8 cellular contexts compared by ENCODE assay signal in genomic region chr22:36986242-36986821, GRCh38. TPM values are rescaled to one million over a fixed set of nuclear protein-coding genes. Genes with fewer than 3 reads are reported as not detected.
DNase-seq lines count a peak whose midpoint lies in the region; ATAC-seq, FAIRE-seq and TF ChIP-seq lines count a peak whose summit lies in the region.

No MANE protein-coding gene starts in this region.

- no peak overlapping the region for H2AK5ac ChIP-seq in mesenchymal stem cell (ENCODE audit: low read length, severe bottlenecking)

- POLR2A ChIA-PET in PC-3 (lab: Charles Lee; ENCODE audit: unreplicated experiment), result no interaction called here

- H2BK15ac ChIP-seq in mesenchymal stem cell (ENCODE audit: low read depth, poor library complexity, severe bottlenecking), result no peak overlapping the region

- intact Hi-C loops in PC-3 (cut with micrococcal nuclease), result loop anchor here (1.0 to 2.0 kb wide), 2 partner anchors 58 to 212 kb away; no protein-coding TSS in a partner anchor
- intact Hi-C loops in ovary (cut with DNase I), result no loop called here
- intact Hi-C loops in head of caudate nucleus (cut with DNase I), result no loop called here

- H3K27me3 ChIP-seq in PC-3 (ENCODE audit: low read length), result peaks cover 16% of the 10 kb centered on the region
- H3K27me3 ChIP-seq in ovary, result no peaks in the 10 kb centered on the region
- H3K27me3 ChIP-seq in mesenchymal stem cell (ENCODE audit: control insufficient read depth in 1 of 2, insufficient read depth in 1 of 2, low read length in 2 of 2), result peaks cover 41 to 49% of the 10 kb centered on the region in 2 experiments

- no peak overlapping the region for H3K18ac ChIP-seq in mesenchymal stem cell (ENCODE audit: low read depth in 1 of 2, low read length in 2 of 2)

- H3K27ac ChIP-seq in PC-3 (ENCODE audit: low read length) (no peak overlapping the region), ovary (no peak overlapping the region), mesenchymal stem cell (ENCODE audit: low read length, poor library complexity, severe bottlenecking) (no peak overlapping the region)

- TF ChIP-seq CTCF in PC-3 (conservative IDR thresholded peaks at IDR 0.05; ENCODE audit: low read depth, low read length) (peak; percentile 86), choroid plexus epithelial cell (conservative IDR thresholded peaks at IDR 0.05; ENCODE audit: low read depth, low read length) (peak; percentile 72), ovary (IDR thresholded peaks at IDR 0.05) (peak in 1 of 3 donors; percentile 17)

- H4K8ac ChIP-seq in mesenchymal stem cell (ENCODE audit: low read length), result no peak overlapping the region

- H2AFZ ChIP-seq in PC-3 (ENCODE audit: low read length), result no peak overlapping the region
- no peak overlapping the region for H2AFZ ChIP-seq in mesenchymal stem cell (ENCODE audit: low read depth, low read length)

- no peaks in the 10 kb centered on the region for H3K79me2 ChIP-seq in PC-3 (ENCODE audit: low read length)

- 42 to 54% (median 46%) methylated on average over 8 of the region's 8 CpGs for WGBS in ovary, 3 donors
- 48% methylated on average over 7 of the region's 8 CpGs for WGBS in mesenchymal stem cell

- H3K4ac ChIP-seq in mesenchymal stem cell (ENCODE audit: low read depth in 1 of 2, low read length in 2 of 2), result no peak overlapping the region

- TF ChIP-seq POLR2A in GM12891 (IDR thresholded peaks at IDR 0.05; ENCODE audit: low read depth, low read length), result no peak
- TF ChIP-seq POLR2A in ovary (IDR thresholded peaks at IDR 0.05), result no peak

- no peak overlapping the region for H4K91ac ChIP-seq in mesenchymal stem cell (ENCODE audit: low read length)

- DNase-seq in GM12891 (ENCODE audit: insufficient read length, low spot score) (peak; percentile 33), PC-3 (peak; percentile 65), choroid plexus epithelial cell (ENCODE audit: low read depth) (no peak), ovary (no peak), head of caudate nucleus (no peak), mesenchymal stem cell (no peak)
- peak; percentile 23 for DNase-seq in stimulated activated CD4-positive, alpha-beta T cell treated with anti-CD3 and anti-CD28 coated beads, Interleukin-12 subunit alpha, Interleukin-12 subunit beta, amount 100 ng/mL, for 4 hours

- no peak overlapping the region for H2BK12ac ChIP-seq in mesenchymal stem cell (ENCODE audit: low read length in 2 of 2)

- H3F3A ChIP-seq in PC-3 (ENCODE audit: low read length, unreplicated experiment), result no peaks in the 10 kb centered on the region

- H2BK5ac ChIP-seq in mesenchymal stem cell (ENCODE audit: low read depth, low read length, poor library complexity, severe bottlenecking), result no peak overlapping the region

- no peaks in the 10 kb centered on the region for H3K79me1 ChIP-seq in mesenchymal stem cell (replicated peaks; ENCODE audit: low read length, poor library complexity, severe bottlenecking)

- H3K4me3 ChIP-seq in PC-3 (ENCODE audit: low read length) (no peak overlapping the region), choroid plexus epithelial cell (ENCODE audit: low read depth, low read length) (no peak overlapping the region), ovary (no peak overlapping the region), mesenchymal stem cell (ENCODE audit: insufficient read depth in 1 of 2, low read depth in 1 of 2, low read length in 2 of 2) (no peak overlapping the region)

- H3K4me2 ChIP-seq in PC-3 (ENCODE audit: low read length) (no peak overlapping the region), mesenchymal stem cell (ENCODE audit: low read length, poor library complexity, severe bottlenecking) (no peak overlapping the region)

- BruUV-seq in PC-3 (replicated peaks; lab: Mats Ljungman, UMichigan), result no TSS peak

- H3K9ac ChIP-seq in PC-3 (ENCODE audit: low read length), result no peak overlapping the region
- H3K9ac ChIP-seq in mesenchymal stem cell (ENCODE audit: low read length), result no peak overlapping the region

- no peak overlapping the region for H3K23ac ChIP-seq in mesenchymal stem cell (ENCODE audit: low read length in 2 of 2)

- no peaks in the 10 kb centered on the region for H3K9me3 ChIP-seq in PC-3 (ENCODE audit: low read length)
- peaks cover 0 to 4% of the 10 kb centered on the region in 2 donors for H3K9me3 ChIP-seq in ovary
- H3K9me3 ChIP-seq in mesenchymal stem cell (ENCODE audit: control insufficient read depth, low read length), result peaks cover 10% of the 10 kb centered on the region

- no peaks in the 10 kb centered on the region for H3K4me1 ChIP-seq in PC-3 (ENCODE audit: insufficient read depth, low read length)
- no peaks in the 10 kb centered on the region for H3K4me1 ChIP-seq in ovary (ENCODE audit: insufficient read depth)
- no peaks in the 10 kb centered on the region for H3K4me1 ChIP-seq in mesenchymal stem cell (ENCODE audit: control insufficient read depth, insufficient read depth, low read depth, low read length)

- H2BK120ac ChIP-seq in mesenchymal stem cell (ENCODE audit: low read depth, low read length), result no peak overlapping the region

- TF ChIP-seq EP300 in ovary (IDR thresholded peaks at IDR 0.05), result no peak

- H3K9me2 ChIP-seq in PC-3 (replicated peaks; ENCODE audit: low read length), result no peaks in the 10 kb centered on the region

- no peaks in the 10 kb centered on the region for H4K20me1 ChIP-seq in PC-3 (ENCODE audit: low read length)

- peak; percentile 23 for FAIRE-seq in GM12891 (lab: Jason Lieb, UNC)

- CTCF ChIA-PET in PC-3 (lab: Charles Lee), result no interaction called here

- H3K36me3 ChIP-seq in PC-3 (ENCODE audit: low read depth, low read length) (no peaks in the 10 kb centered on the region; the same call in 1 of the 2 replicates), ovary (no peaks in the 10 kb centered on the region), mesenchymal stem cell (ENCODE audit: control insufficient read depth in 1 of 2, insufficient read depth in 2 of 2, low read depth in 1 of 2, low read length in 2 of 2) (no peaks in the 10 kb centered on the region)

- no peak overlapping the region for H3K14ac ChIP-seq in mesenchymal stem cell (ENCODE audit: low read length in 2 of 2)

- ATAC-seq in PC-3, result no peak
- ATAC-seq in HG02938 (IDR thresholded peaks at IDR 0.05; ENCODE audit: unreplicated experiment), result no peak

TF ChIP-seq in GM12891, 5 proteins besides CTCF, POLR2A, EP300 and RAD21:
- TF ChIP-seq POLR2AphosphoS5 (IDR thresholded peaks at IDR 0.05; ENCODE audit: low read depth, low read length), result no peak
- no peak for TF ChIP-seq PAX5 (IDR thresholded peaks at IDR 0.05; ENCODE audit: insufficient read depth, low read length, severe bottlenecking)
- no peak for TF ChIP-seq SPI1 (IDR thresholded peaks at IDR 0.05; ENCODE audit: low read depth, low read length)
- no peak for TF ChIP-seq POU2F2 (IDR thresholded peaks at IDR 0.05; ENCODE audit: low read depth, low read length)
- no peak for TF ChIP-seq TAF1 (IDR thresholded peaks at IDR 0.05; ENCODE audit: low read depth, low read length)

RNA-seq across cellular contexts. Expression of gene TST, which starts 32.9 kb away (rescaled TPM):
- 6.8 TPM for polyA plus RNA-seq in GM12891 (2012; ENCODE audit: low read depth, missing spikeins)
- total RNA-seq in PC-3 (2014; rRNA removed) (31.7 and 35.9 TPM in 2 replicates), ovary (10 to 100 TPM; 25.9 to 59.9 (median 42.4) TPM)
- polyA plus RNA-seq in ovary, result 10 to 100 TPM in 1 of 2 donors, 1 to 10 TPM in 1; 6.4 to 55.7 TPM
- 38.9 TPM for polyA plus RNA-seq in mesenchymal stem cell (2013, experiment 1 of 2)
- polyA plus RNA-seq in mesenchymal stem cell (2013, experiment 2 of 2), result 40.6 TPM

RNA-seq across cellular contexts. Expression of gene MPST, which starts 33.2 kb away (rescaled TPM):
- 15.9 TPM for polyA plus RNA-seq in GM12891 (2012; ENCODE audit: low read depth, missing spikeins)
- total RNA-seq in PC-3 (2014; rRNA removed), result 87.5 and 97.0 TPM in 2 replicates
- 100 to 1,000 TPM in 3 of 7 donors, 10 to 100 TPM in 4; 67.7 to 178 (median 91.6) TPM for total RNA-seq in ovary
- 100 to 1,000 TPM in 1 of 2 donors, 1 to 10 TPM in 1; 5.4 to 163 TPM for polyA plus RNA-seq in ovary
- polyA plus RNA-seq in mesenchymal stem cell (2013, experiment 1 of 2), result 81.0 TPM
- 80.4 TPM for polyA plus RNA-seq in mesenchymal stem cell (2013, experiment 2 of 2)

Comparison
In these comparisons a context has a peak if more than half of its experiments do, and no peak if none do; other contexts are left out.
1. DNase-seq: peak in GM12891 (single experiment), PC-3 (single experiment) and stimulated activated CD4-positive, alpha-beta T cell treated with anti-CD3 and anti-CD28 coated beads, Interleukin-12 subunit alpha, Interleukin-12 subunit beta, amount 100 ng/mL, for 4 hours (single experiment); none in choroid plexus epithelial cell (single experiment), ovary (0 of 5), head of caudate nucleus (0 of 42) and mesenchymal stem cell (single experiment).